ENCODE assay signal across 9 cellular contexts in the genomic region with DNA sequence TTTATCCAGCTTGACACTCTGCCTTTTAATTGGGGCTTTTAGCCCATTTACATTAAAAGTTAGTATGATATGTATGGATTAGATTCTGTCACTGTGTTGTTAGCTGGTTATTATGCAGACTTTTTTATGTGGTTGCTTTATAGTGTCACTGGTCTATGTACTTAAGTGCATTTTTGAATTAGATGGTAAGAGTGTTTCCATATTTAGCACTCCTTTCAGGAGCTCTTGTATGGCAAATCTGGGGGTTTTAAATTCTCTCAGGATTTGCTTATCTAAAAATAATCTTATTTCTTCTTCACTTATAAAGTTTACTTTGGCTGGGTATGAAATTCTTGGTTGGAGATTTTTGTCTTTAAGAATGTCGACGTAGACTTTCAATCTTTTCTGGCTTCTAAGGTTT. TPM values are rescaled to one million over a fixed set of nuclear protein-coding genes. Genes with fewer than 3 reads are reported as not detected.
"Had no signal": no experiment of that assay in that cellular context is flagged by ENCODE, and none has a peak within 500 bp of the region (broad histone marks: within the 10 kb centered on the region; RNA-seq: fewer than 3 reads in every experiment).

No MANE protein-coding gene starts in this region.

- H3K4me1 Mint-ChIP-seq: IgD-negative memory B cell had no signal

- H3K4me3 Mint-ChIP-seq: IgD-negative memory B cell had no signal

- H3K27ac ChIP-seq: HL-60 had no signal

- H3K4me3 ChIP-seq: K562 had no signal

- DNase-seq: IMR-90, KBM-7, KG1 had no signal

- H3K27ac Mint-ChIP-seq: IgD-negative memory B cell had no signal

- ATAC-seq: HepG2, K562 had no signal

RNA-seq across cellular contexts. Expression of a gene that starts 4.0 kb away (rescaled TPM):
- total RNA-seq: HepG2, HT-29, HT1080, IMR-90, K562 had no signal

RNA-seq across cellular contexts. Expression of a gene that starts 19.8 kb away (rescaled TPM):
- total RNA-seq: HepG2, HT-29, HT1080, IMR-90, K562 had no signal

RNA-seq across cellular contexts. Expression of a gene that starts 29.0 kb away (rescaled TPM):
- total RNA-seq: HepG2, HT-29, HT1080, IMR-90, K562 had no signal

RNA-seq across cellular contexts. Expression of a gene that starts 42.7 kb away (rescaled TPM):
- total RNA-seq: HepG2, HT-29, HT1080, IMR-90, K562 had no signal

RNA-seq across cellular contexts. Expression of a gene that starts 46.6 kb away (rescaled TPM):
- total RNA-seq: HepG2, HT-29, HT1080, IMR-90, K562 had no signal
